21 cellular contexts compared by ENCODE assay signal in genomic region chr20:12023169-12023795, GRCh38.
DNase-seq lines count a peak whose midpoint lies in the region; ATAC-seq and TF ChIP-seq lines count a peak whose summit lies in the region.
"Had no signal": no experiment of that assay in that cellular context is flagged by ENCODE, and none has a peak within 500 bp of the region (broad histone marks: within the 10 kb centered on the region; RNA-seq: fewer than 3 reads in every experiment).

No MANE protein-coding gene starts in this region.

- H3K4me3 ChIP-seq in colonic mucosa (no peak overlapping the region), lower lobe of right lung (no peak overlapping the region)
- H3K4me3 ChIP-seq: heart right ventricle, upper lobe of right lung had no signal

- H3K4me1 ChIP-seq in colonic mucosa (no peaks in the 10 kb centered on the region), lower lobe of right lung (no peaks in the 10 kb centered on the region)
- H3K4me1 ChIP-seq: BE2C, upper lobe of right lung had no signal

- no peak for TF ChIP-seq CTCF in colonic mucosa (IDR thresholded peaks at IDR 0.05)
- no peak for TF ChIP-seq CTCF in lower lobe of right lung (IDR thresholded peaks at IDR 0.05)

- H3K9me3 Mint-ChIP-seq in stimulated activated naive B cell treated with anti-CD40 and anti-IgM and Interleukin-4, amounts not matched to agents 10 μg/mL and 1 μg/mL and 100 μg/mL, for 72 hours: peaks cover 0 to 1% of the 10 kb centered on the region in 2 donors
- H3K9me3 Mint-ChIP-seq: T-helper 2 cell treated with Interferon-gamma antibody and Interleukin-4, amounts not matched to agents 5 μg/mL and 100 μg/mL, for 36 hours had no signal

- no peak overlapping the region for H3K27ac ChIP-seq in colonic mucosa
- H3K27ac ChIP-seq in lower lobe of right lung: no peak overlapping the region
- H3K27ac ChIP-seq: 22Rv1, heart right ventricle, upper lobe of right lung had no signal

- no peaks in the 10 kb centered on the region for H3K27me3 Mint-ChIP-seq in stimulated activated naive B cell treated with anti-CD40 and anti-IgM and Interleukin-4, amounts not matched to agents 10 μg/mL and 1 μg/mL and 100 μg/mL, for 72 hours

- ATAC-seq in HG03103 (IDR thresholded peaks at IDR 0.05; ENCODE audit: low read depth, unreplicated experiment): peak; percentile 60
- peak; percentile 97 to 98 for ATAC-seq in stimulated activated naive B cell treated with anti-CD40 and anti-IgM and Interleukin-4, amounts not matched to agents 10 μg/mL and 1 μg/mL and 100 μg/mL, for 72 hours (replicated peaks)
- no peak for ATAC-seq in lower lobe of right lung
- no peak for ATAC-seq in HG03039 (IDR thresholded peaks at IDR 0.05; ENCODE audit: unreplicated experiment)
- ATAC-seq: heart right ventricle, upper lobe of right lung had no signal

- H3K4me3 Mint-ChIP-seq in stimulated activated naive B cell treated with anti-CD40 and anti-IgM and Interleukin-4, amounts not matched to agents 10 μg/mL and 1 μg/mL and 100 μg/mL, for 72 hours: peak overlapping the region in 1 of 2 donors; percentile 1
- H3K4me3 Mint-ChIP-seq: stimulated activated naive CD8-positive, alpha-beta T cell treated with anti-CD3 and anti-CD28 coated beads, Interleukin-15, Interleukin-2, amounts not matched to agents 100 ng/mL and 50 ng/mL, for 24 hours; T-helper 2 cell treated with Interferon-gamma antibody and Interleukin-4, amounts not matched to agents 5 μg/mL and 100 μg/mL, for 36 hours had no signal

- no peaks in the 10 kb centered on the region for H3K27me3 ChIP-seq in colonic mucosa
- no peaks in the 10 kb centered on the region for H3K27me3 ChIP-seq in lower lobe of right lung (ENCODE audit: low read depth)
- H3K27me3 ChIP-seq: BE2C, heart right ventricle, upper lobe of right lung had no signal

- H3K9me3 ChIP-seq in colonic mucosa (no peaks in the 10 kb centered on the region), lower lobe of right lung (no peaks in the 10 kb centered on the region)
- H3K9me3 ChIP-seq: BE2C, heart right ventricle, upper lobe of right lung had no signal

- H3K36me3 Mint-ChIP-seq in stimulated activated naive B cell treated with anti-CD40 and anti-IgM and Interleukin-4, amounts not matched to agents 10 μg/mL and 1 μg/mL and 100 μg/mL, for 72 hours: peaks cover 0 to 1% of the 10 kb centered on the region in 2 donors

- intact Hi-C loops in colonic mucosa (cut with DNase I): no loop called here
- intact Hi-C loops in lower lobe of right lung (cut with DNase I): no loop called here

- H3K27ac Mint-ChIP-seq in stimulated activated naive B cell treated with anti-CD40 and anti-IgM and Interleukin-4, amounts not matched to agents 10 μg/mL and 1 μg/mL and 100 μg/mL, for 72 hours: no peak overlapping the region
- H3K27ac Mint-ChIP-seq: stimulated activated naive CD8-positive, alpha-beta T cell treated with anti-CD3 and anti-CD28 coated beads, Interleukin-15, Interleukin-2, amounts not matched to agents 100 ng/mL and 50 ng/mL, for 24 hours; T-helper 2 cell treated with Interferon-gamma antibody and Interleukin-4, amounts not matched to agents 5 μg/mL and 100 μg/mL, for 36 hours had no signal

- no peak overlapping the region for H3K9ac ChIP-seq in colonic mucosa (ENCODE audit: low read depth in 2 of 2, low read length in 2 of 2)

- no peaks in the 10 kb centered on the region for H3K36me3 ChIP-seq in colonic mucosa
- no peaks in the 10 kb centered on the region for H3K36me3 ChIP-seq in lower lobe of right lung
- H3K36me3 ChIP-seq: BE2C, heart right ventricle, upper lobe of right lung had no signal

- peaks cover 25 to 43% of the 10 kb centered on the region in 2 donors for H3K4me1 Mint-ChIP-seq in stimulated activated naive B cell treated with anti-CD40 and anti-IgM and Interleukin-4, amounts not matched to agents 10 μg/mL and 1 μg/mL and 100 μg/mL, for 72 hours

- DNase-seq in SIG-M5 treated with dmso at 0.1 percent for 504 hours (lab: John Stamatoyannopoulos, UW; ENCODE audit: unreplicated experiment): peak; percentile 43
- no peak for DNase-seq in SIG-M5 (lab: John Stamatoyannopoulos, UW)
- peak; percentile 41 to 82 for DNase-seq in NOMO-1 (lab: John Stamatoyannopoulos, UW; ENCODE audit: unreplicated experiment in 2 of 2)
- peak; percentile 11 for DNase-seq in stimulated activated naive B cell treated with anti-CD40 and anti-IgM and Interleukin-4, amounts not matched to agents 10 μg/mL and 1 μg/mL and 100 μg/mL, for 72 hours
- no peak for DNase-seq in colonic mucosa
- DNase-seq in lower lobe of right lung: no peak
- DNase-seq: activated effector memory CD4-positive, alpha-beta T cell treated with anti-CD3 and anti-CD28 coated beads, Interleukin-2, amount 50 U/mL, for 16 hours; BE2C; caudate nucleus; DMS153; effector CD4-positive, alpha-beta T cell; heart right ventricle; kidney; NCI-H187; NCI-H446; upper lobe of right lung had no signal

Comparison
In these comparisons a context has a peak if more than half of its experiments do, and no peak if none do; other contexts are left out.
1. DNase-seq: peak in SIG-M5 treated with dmso at 0.1 percent for 504 hours (single experiment), NOMO-1 (2 of 2) and stimulated activated naive B cell treated with anti-CD40 and anti-IgM and Interleukin-4, amounts not matched to agents 10 μg/mL and 1 μg/mL and 100 μg/mL, for 72 hours (single experiment); none in SIG-M5 (single experiment), colonic mucosa (single experiment) and lower lobe of right lung (single experiment).
2. ATAC-seq: peak in HG03103 (single experiment) and stimulated activated naive B cell treated with anti-CD40 and anti-IgM and Interleukin-4, amounts not matched to agents 10 μg/mL and 1 μg/mL and 100 μg/mL, for 72 hours (2 of 2); none in lower lobe of right lung (0 of 2) and HG03039 (single experiment).